ENCODE assay signal across 8 cellular contexts in the genomic region with DNA sequence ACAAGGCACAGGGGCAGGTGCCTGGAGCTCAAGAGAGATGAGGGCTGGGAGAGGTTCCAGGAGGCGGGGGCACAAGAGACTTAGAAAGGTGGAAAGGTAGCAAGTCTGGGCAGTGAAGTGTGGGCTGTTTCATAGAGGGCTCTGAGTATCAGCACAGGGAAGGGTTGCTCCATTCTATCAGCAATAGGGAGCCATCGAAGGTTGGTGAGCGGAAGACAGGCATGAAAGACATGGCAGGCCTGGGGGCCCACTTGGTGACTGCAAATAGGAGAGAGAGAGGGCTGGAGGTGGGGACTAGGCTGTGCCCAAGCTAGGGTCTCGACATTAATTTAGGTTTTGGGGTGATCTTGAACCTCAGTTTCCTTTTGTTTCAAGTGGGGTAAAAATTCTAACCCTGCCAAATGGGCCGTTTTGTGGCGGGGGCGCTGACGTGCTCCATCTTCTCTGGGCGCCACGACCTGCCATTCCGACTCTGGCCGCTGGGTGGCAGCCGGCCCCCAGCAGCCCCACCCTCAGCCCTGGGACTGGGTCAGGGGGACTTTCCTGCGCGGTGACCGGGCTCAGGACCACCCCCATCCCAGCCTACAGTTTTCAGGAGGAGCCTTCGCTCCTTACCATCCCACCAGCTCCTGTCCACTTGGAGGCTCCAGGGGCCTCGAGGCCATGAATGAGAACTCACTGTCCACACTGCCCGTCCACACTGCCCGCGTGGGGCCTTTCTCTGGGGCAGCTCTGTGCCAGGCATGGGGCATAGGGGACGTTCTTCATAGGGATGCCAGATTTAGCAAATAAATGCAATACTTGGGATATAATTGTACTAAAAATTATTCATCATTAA.
DNase-seq lines count a peak whose midpoint lies in the region; ATAC-seq, FAIRE-seq and TF ChIP-seq lines count a peak whose summit lies in the region.

No MANE protein-coding gene starts in this region.

- WGBS in iPS DF 6.9 (ENCODE audit: insufficient coverage, insufficient read length) = no CpG with 5 or more reads among the region's 22 CpGs

- H3K36me3 ChIP-seq in adipocyte (ENCODE audit: control insufficient read depth, insufficient read depth, low read length, severe bottlenecking) (no peaks in the 10 kb centered on the region), iPS DF 6.9 (ENCODE audit: control insufficient read depth, insufficient read depth, low read length) (no peaks in the 10 kb centered on the region)

- FAIRE-seq in H54 (lab: Jason Lieb, UNC) = no peak

- TF ChIP-seq POLR2A in H54 (IDR thresholded peaks at IDR 0.05; ENCODE audit: low read depth, low read length) = no peak

- peak; percentile 77 for TF ChIP-seq CTCF in AG10803 (conservative IDR thresholded peaks at IDR 0.05; ENCODE audit: low read length)

- no peaks in the 10 kb centered on the region for H3K4me1 ChIP-seq in adipocyte (ENCODE audit: control insufficient read depth, insufficient read depth, low read length)
- no peaks in the 10 kb centered on the region for H3K4me1 ChIP-seq in iPS DF 6.9 (ENCODE audit: control insufficient read depth, insufficient read depth, low read length)

- peaks cover 66% of the 10 kb centered on the region for H3K27me3 ChIP-seq in adipocyte (replicated peaks; ENCODE audit: control insufficient read depth, insufficient read depth, low read length)
- H3K27me3 ChIP-seq in iPS DF 6.9 (ENCODE audit: control insufficient read depth, insufficient read depth, low read length) = no peaks in the 10 kb centered on the region

- ATAC-seq in GM19324 (IDR thresholded peaks at IDR 0.05; ENCODE audit: low FRiP score, unreplicated experiment) (no peak), HG02981 (IDR thresholded peaks at IDR 0.05; ENCODE audit: unreplicated experiment) (no peak)

- no peak overlapping the region for H3K9ac ChIP-seq in adipocyte (ENCODE audit: low read length)

- no peak overlapping the region for H3K27ac ChIP-seq in iPS DF 6.9 (ENCODE audit: low read length)

- H3K9me3 ChIP-seq in adipocyte (ENCODE audit: control insufficient read depth, low read length) (no peaks in the 10 kb centered on the region), iPS DF 6.9 (ENCODE audit: control insufficient read depth, insufficient read depth, low read length) (no peaks in the 10 kb centered on the region)

- no peak for DNase-seq in AG10803 (ENCODE audit: low read depth)
- DNase-seq in H54 (ENCODE audit: insufficient read length, low spot score) = peak; percentile 70
- peak; percentile 22 for DNase-seq in T follicular helper cell (ENCODE audit: low read depth)
- DNase-seq in adipocyte (ENCODE audit: low read depth) = peak; percentile 65
- peak; percentile 18 for DNase-seq in iPS DF 6.9 (ENCODE audit: low read depth, low spot score)
- peak; percentile 69 for DNase-seq in stimulated activated CD4-positive, alpha-beta T cell treated with anti-CD3 and anti-CD28 coated beads, Interleukin-15, amount 100 ng/mL, for 24 hours

- H3K4me3 ChIP-seq in AG10803 (ENCODE audit: low read length) (no peak overlapping the region), adipocyte (ENCODE audit: low read length) (no peak overlapping the region), iPS DF 6.9 (ENCODE audit: low read length) (no peak overlapping the region)
